8 cellular contexts compared by ENCODE assay signal in the genomic region with DNA sequence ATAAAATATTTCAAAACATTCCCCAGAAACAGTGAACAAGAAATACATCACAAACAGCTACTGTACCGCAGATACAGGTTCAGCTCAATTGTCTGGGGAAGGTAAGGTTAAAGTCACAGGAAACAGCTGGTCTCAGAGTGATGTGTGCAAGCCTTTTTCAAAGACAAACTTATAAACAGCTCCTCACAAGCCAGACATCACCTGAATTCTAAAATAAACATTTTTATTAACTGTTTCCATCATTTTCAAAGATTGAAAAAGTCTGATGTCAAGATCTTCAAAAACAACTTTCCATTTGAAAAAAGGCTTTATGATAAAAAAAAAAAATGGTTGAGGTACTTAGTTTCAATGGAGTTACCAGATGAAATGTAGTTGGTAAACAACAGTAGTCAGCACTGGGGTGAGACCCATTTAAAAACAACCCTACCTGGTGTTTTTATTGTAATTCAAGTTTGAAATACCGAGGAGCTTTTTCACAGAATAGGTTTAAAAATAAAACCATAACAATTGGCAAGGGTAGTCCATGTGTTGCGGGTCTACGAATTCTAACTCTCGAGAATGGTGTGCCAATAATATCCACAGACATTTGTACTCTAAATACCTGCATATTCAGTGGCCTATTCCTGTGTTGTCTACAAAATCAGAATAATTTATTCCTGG. TPM values are rescaled to one million over a fixed set of nuclear protein-coding genes. Genes with fewer than 3 reads are reported as not detected.
DNase-seq lines count a peak whose midpoint lies in the region; ATAC-seq and TF ChIP-seq lines count a peak whose summit lies in the region.

No MANE protein-coding gene starts in this region.

- no peak overlapping the region for H4K8ac ChIP-seq in mesenchymal stem cell (ENCODE audit: low read length)

- H3K9me3 ChIP-seq in A673 (ENCODE audit: low read depth, low read length, poor library complexity, severe bottlenecking), result no peaks in the 10 kb centered on the region
- no peaks in the 10 kb centered on the region for H3K9me3 ChIP-seq in mesenchymal stem cell (ENCODE audit: control insufficient read depth, low read length)

- POLR2A ChIA-PET in A673 (lab: Charles Lee; ENCODE audit: low non-redundant PET), result no interaction called here

- no peaks in the 10 kb centered on the region for H3K27me3 ChIP-seq in A673 (replicated peaks; ENCODE audit: insufficient read depth, low read depth, low read length, poor library complexity)
- H3K27me3 ChIP-seq in H7 (ENCODE audit: control insufficient read depth, insufficient read depth, low read length), result no peaks in the 10 kb centered on the region
- H3K27me3 ChIP-seq in mesenchymal stem cell (ENCODE audit: control insufficient read depth in 1 of 2, insufficient read depth in 1 of 2, low read length in 2 of 2), result no peaks in the 10 kb centered on the region

- no peak overlapping the region for H3K4me2 ChIP-seq in mesenchymal stem cell (ENCODE audit: low read length, poor library complexity, severe bottlenecking)

- no peak overlapping the region for H3K18ac ChIP-seq in mesenchymal stem cell (ENCODE audit: low read depth in 1 of 2, low read length in 2 of 2)

- H3K36me3 ChIP-seq in A673 (ENCODE audit: insufficient read depth, low read length, poor library complexity, severe bottlenecking), result peaks cover 33% of the 10 kb centered on the region
- peaks cover 8% of the 10 kb centered on the region for H3K36me3 ChIP-seq in H7 (replicated peaks; ENCODE audit: control insufficient read depth, insufficient read depth, low read length)
- H3K36me3 ChIP-seq in mesenchymal stem cell (ENCODE audit: control insufficient read depth in 1 of 2, insufficient read depth in 2 of 2, low read depth in 1 of 2, low read length in 2 of 2), result peaks cover 3 to 41% of the 10 kb centered on the region in 2 experiments

- no peak overlapping the region for H2BK5ac ChIP-seq in mesenchymal stem cell (ENCODE audit: low read depth, low read length, poor library complexity, severe bottlenecking)

- CTCF ChIA-PET in A673 (lab: Charles Lee), result no interaction called here

- H3K23ac ChIP-seq in mesenchymal stem cell (ENCODE audit: low read length in 2 of 2), result no peak overlapping the region

- H3K79me1 ChIP-seq in mesenchymal stem cell (replicated peaks; ENCODE audit: low read length, poor library complexity, severe bottlenecking), result no peaks in the 10 kb centered on the region

- H2BK12ac ChIP-seq in mesenchymal stem cell (ENCODE audit: low read length in 2 of 2), result no peak overlapping the region

- H3K4me1 ChIP-seq in A673 (ENCODE audit: insufficient read depth, low read length, poor library complexity, severe bottlenecking) (peaks cover 61% of the 10 kb centered on the region), mesenchymal stem cell (ENCODE audit: control insufficient read depth, insufficient read depth, low read depth, low read length) (peaks cover 2% of the 10 kb centered on the region)

- DNase-seq in A673 (ENCODE audit: low spot score) (no peak), H7 (no peak), astrocyte of the hippocampus (ENCODE audit: low read depth, low spot score) (peak; percentile 22), mesenchymal stem cell (peak; percentile 22), iPS-NIHi11 (ENCODE audit: low spot score) (no peak), A172 (ENCODE audit: low spot score) (no peak)

- H2AFZ ChIP-seq in mesenchymal stem cell (ENCODE audit: low read depth, low read length), result no peak overlapping the region

- WGBS in mesenchymal stem cell, result 57% methylated on average over 2 of the region's 5 CpGs

- H3K4ac ChIP-seq in mesenchymal stem cell (ENCODE audit: low read depth in 1 of 2, low read length in 2 of 2), result no peak overlapping the region

- BruUV-seq in A673 (replicated peaks; lab: Mats Ljungman, UMichigan), result no TSS peak

- no peak overlapping the region for H3K27ac ChIP-seq in A673 (ENCODE audit: low read depth, low read length, poor library complexity, severe bottlenecking)
- H3K27ac ChIP-seq in mesenchymal stem cell (ENCODE audit: low read length, poor library complexity, severe bottlenecking), result no peak overlapping the region

- H3K9ac ChIP-seq in mesenchymal stem cell (ENCODE audit: low read length), result peak overlapping the region; percentile 93

- no peak overlapping the region for H3K14ac ChIP-seq in mesenchymal stem cell (ENCODE audit: low read length in 2 of 2)

- H4K91ac ChIP-seq in mesenchymal stem cell (ENCODE audit: low read length), result no peak overlapping the region

- H2BK120ac ChIP-seq in mesenchymal stem cell (ENCODE audit: low read depth, low read length), result no peak overlapping the region

- no peak overlapping the region for H2AK5ac ChIP-seq in mesenchymal stem cell (ENCODE audit: low read length, severe bottlenecking)

- no peak overlapping the region for H2BK15ac ChIP-seq in mesenchymal stem cell (ENCODE audit: low read depth, poor library complexity, severe bottlenecking)

- peak overlapping the region; percentile 96 for H3K4me3 ChIP-seq in A673 (ENCODE audit: low read depth, low read length, poor library complexity, severe bottlenecking)
- peak overlapping the region; percentile 11; the same call in 1 of the 2 replicates for H3K4me3 ChIP-seq in H7 (ENCODE audit: insufficient read depth, low read depth, low read length)
- H3K4me3 ChIP-seq in mesenchymal stem cell (ENCODE audit: insufficient read depth in 1 of 2, low read depth in 1 of 2, low read length in 2 of 2), result peak overlapping the region in 1 of 2 experiments; percentile 87

- TF ChIP-seq CTCF in A673 (conservative IDR thresholded peaks at IDR 0.05; ENCODE audit: low read depth, low read length), result no peak

- intact Hi-C loops in A673 (cut with micrococcal nuclease; ENCODE audit: unreplicated experiment), result loop anchor here (5.0 kb wide), 3 partner anchors 109 to 759 kb away; no protein-coding TSS in a partner anchor

- ATAC-seq in GM21515 (IDR thresholded peaks at IDR 0.05; ENCODE audit: unreplicated experiment), result no peak
- ATAC-seq in HG03175 (IDR thresholded peaks at IDR 0.05; ENCODE audit: unreplicated experiment), result no peak

RNA-seq across cellular contexts. Expression of a gene that starts 3.9 kb away (rescaled TPM):
- 18.0 and 23.2 TPM in 2 replicates for total RNA-seq in A673 (2021)
- 4.6 and 5.1 TPM in 2 replicates for total RNA-seq in H7 (2014; rRNA removed; shearing (Covaris generic))
- polyA plus RNA-seq in mesenchymal stem cell (2013, experiment 1 of 2), result 51.7 TPM
- 55.6 TPM for polyA plus RNA-seq in mesenchymal stem cell (2013, experiment 2 of 2)
- total RNA-seq in A172 (2014; rRNA removed; shearing (Covaris generic)), result 4.0 and 4.7 TPM in 2 replicates

Comparison
In these comparisons a context has a peak if more than half of its experiments do, and no peak if none do; other contexts are left out.
1. DNase-seq: peak in astrocyte of the hippocampus (single experiment) and mesenchymal stem cell (single experiment); none in A673 (single experiment), H7 (single experiment), iPS-NIHi11 (single experiment) and A172 (single experiment).